ENCODE assay signal across 9 cellular contexts in genomic region chr9:15033316-15033715, GRCh38.
"Had no signal": no experiment of that assay in that cellular context is flagged by ENCODE, and none has a peak within 500 bp of the region (broad histone marks: within the 10 kb centered on the region; RNA-seq: fewer than 3 reads in every experiment).

No MANE protein-coding gene starts in this region.

- H3K27ac ChIP-seq: GM23248, HL-60 had no signal

- H3K9ac ChIP-seq: GM23248 had no signal

- H3K27ac Mint-ChIP-seq: HFFc6, IgD-negative memory B cell had no signal

- ATAC-seq: HepG2 had no signal

- H3K4me3 Mint-ChIP-seq: HFFc6, IgD-negative memory B cell had no signal

- H3K4me3 ChIP-seq: GM23248 had no signal

- H3K36me3 Mint-ChIP-seq: IgD-negative memory B cell had no signal

- H2AFZ ChIP-seq: GM23248 had no signal

- DNase-seq: GM23248, GOT3, H7, HCEC 1CT, HFFc6, KBM-7 had no signal

- H3K27me3 Mint-ChIP-seq: IgD-negative memory B cell had no signal

- H3K4me1 Mint-ChIP-seq: IgD-negative memory B cell had no signal
